Comparison of ENCODE assay signal across 28 cellular contexts in genomic region chr9:21564186-21564585, GRCh38.
"Had no signal": no experiment of that assay in that cellular context is flagged by ENCODE, and none has a peak within 500 bp of the region (broad histone marks: within the 10 kb centered on the region; RNA-seq: fewer than 3 reads in every experiment).

No MANE protein-coding gene starts in this region.

- H3K36me3 Mint-ChIP-seq: activated naive CD8-positive, alpha-beta T cell treated with anti-CD3 and anti-CD28 coated beads for 36 hours; memory B cell; stimulated activated effector memory CD8-positive, alpha-beta T cell treated with anti-CD3 and anti-CD28 coated beads, Interleukin-12 subunit alpha, Interleukin-12 subunit beta, amount 100 ng/mL, for 72 hours had no signal

- H3K4me3 Mint-ChIP-seq: activated B cell treated with CpG ODN at 0.5 μM for 24 hours; activated CD4-positive, alpha-beta T cell treated with anti-CD3 and anti-CD28 coated beads for 36 hours; activated naive CD8-positive, alpha-beta T cell treated with anti-CD3 and anti-CD28 coated beads for 36 hours; activated T-cell treated with anti-CD3 and anti-CD28 coated beads, Interleukin-2, amount 50 U/mL, for 4 hours; endodermal cell; memory B cell; nephron; stimulated activated effector memory CD8-positive, alpha-beta T cell treated with anti-CD3 and anti-CD28 coated beads, Interleukin-12 subunit alpha, Interleukin-12 subunit beta, amount 100 ng/mL, for 72 hours; stimulated activated naive CD8-positive, alpha-beta T cell treated with anti-CD3 and anti-CD28 coated beads, Interleukin-15, amount 100 ng/mL, for 72 hours; T-helper 17 cell had no signal

- H3K4me1 Mint-ChIP-seq: memory B cell had no signal

- H3K36me3 ChIP-seq: breast epithelium, gastroesophageal sphincter, heart left ventricle, neutrophil, right lobe of liver, suprapubic skin, tibial nerve had no signal

- ATAC-seq: activated CD4-positive, alpha-beta T cell treated with anti-CD3 and anti-CD28 coated beads for 36 hours; activated T-cell treated with anti-CD3 and anti-CD28 coated beads, Interleukin-2, amount 50 U/mL, for 4 hours; gastroesophageal sphincter; heart left ventricle; left cardiac atrium; right lobe of liver; stimulated activated effector memory CD8-positive, alpha-beta T cell treated with anti-CD3 and anti-CD28 coated beads, Interleukin-12 subunit alpha, Interleukin-12 subunit beta, amount 100 ng/mL, for 72 hours; stimulated activated naive CD8-positive, alpha-beta T cell treated with anti-CD3 and anti-CD28 coated beads, Interleukin-15, amount 100 ng/mL, for 72 hours; T-helper 17 cell had no signal

- H3K27me3 Mint-ChIP-seq: stimulated activated naive CD8-positive, alpha-beta T cell treated with anti-CD3 and anti-CD28 coated beads, Interleukin-15, amount 100 ng/mL, for 72 hours had no signal

- DNase-seq: activated B cell treated with CpG ODN at 0.5 μM for 24 hours; activated CD4-positive, alpha-beta T cell treated with anti-CD3 and anti-CD28 coated beads for 36 hours; activated CD4-positive, alpha-beta T cell treated with anti-CD3 and anti-CD28 coated beads, Interleukin-2, amount 50 U/mL, for 4 hours; activated CD8-positive, alpha-beta memory T cell treated with anti-CD3 and anti-CD28 coated beads for 24 hours; activated CD8-positive, alpha-beta memory T cell treated with anti-CD3 and anti-CD28 coated beads, Interleukin-2, amount 50 U/mL, for 4 hours; activated naive CD4-positive, alpha-beta T cell; activated naive CD8-positive, alpha-beta T cell treated with anti-CD3 and anti-CD28 coated beads for 36 hours; activated T-cell treated with anti-CD3 and anti-CD28 coated beads, Interleukin-2, amount 50 U/mL, for 4 hours; amniotic stem cell; endodermal cell; heart left ventricle; left cardiac atrium; right lobe of liver; stimulated activated CD4-positive, alpha-beta T cell treated with anti-CD3 and anti-CD28 coated beads, Interleukin-2, amount 100 ng/mL, for 24 hours; stimulated activated naive CD8-positive, alpha-beta T cell treated with anti-CD3 and anti-CD28 coated beads, Interleukin-15, amount 100 ng/mL, for 72 hours; T-helper 17 cell had no signal

- H3K9me3 Mint-ChIP-seq: activated B cell treated with CpG ODN at 0.5 μM for 24 hours; activated naive CD8-positive, alpha-beta T cell treated with anti-CD3 and anti-CD28 coated beads for 36 hours; activated T-cell treated with anti-CD3 and anti-CD28 coated beads, Interleukin-2, amount 50 U/mL, for 4 hours; activated T-helper 2 cell treated with anti-CD3 and anti-CD28 coated beads, Interferon-gamma antibody, Interleukin-2, Interleukin-4, amounts not matched to agents 10 μg/mL and 5 μg/mL and 100 μg/mL, durations not matched to agents 14 hours and 24 hours and 36 hours; endodermal cell; memory B cell; nephron; stimulated activated effector memory CD8-positive, alpha-beta T cell treated with anti-CD3 and anti-CD28 coated beads, Interleukin-12 subunit alpha, Interleukin-12 subunit beta, amount 100 ng/mL, for 72 hours; stimulated activated naive CD8-positive, alpha-beta T cell treated with anti-CD3 and anti-CD28 coated beads, Interleukin-15, amount 100 ng/mL, for 72 hours had no signal

- H3K79me2 ChIP-seq: parathyroid adenoma had no signal

- H3K4me1 ChIP-seq: parathyroid adenoma had no signal

- H3K4me3 ChIP-seq: breast epithelium, coronary artery, gastroesophageal sphincter, heart left ventricle, right lobe of liver, skin epidermis, suprapubic skin, tibial nerve had no signal

- H2AFZ ChIP-seq: parathyroid adenoma had no signal

- H3K27ac Mint-ChIP-seq: activated B cell treated with CpG ODN at 0.5 μM for 24 hours; activated CD4-positive, alpha-beta T cell treated with anti-CD3 and anti-CD28 coated beads for 36 hours; activated naive CD8-positive, alpha-beta T cell treated with anti-CD3 and anti-CD28 coated beads for 36 hours; activated T-helper 2 cell treated with anti-CD3 and anti-CD28 coated beads, Interferon-gamma antibody, Interleukin-2, Interleukin-4, amounts not matched to agents 10 μg/mL and 5 μg/mL and 100 μg/mL, durations not matched to agents 14 hours and 24 hours and 36 hours; endodermal cell; memory B cell; nephron; stimulated activated effector memory CD8-positive, alpha-beta T cell treated with anti-CD3 and anti-CD28 coated beads, Interleukin-12 subunit alpha, Interleukin-12 subunit beta, amount 100 ng/mL, for 72 hours; stimulated activated naive CD8-positive, alpha-beta T cell treated with anti-CD3 and anti-CD28 coated beads, Interleukin-15, amount 100 ng/mL, for 72 hours; T-helper 17 cell had no signal

- H3K27ac ChIP-seq: breast epithelium, coronary artery, gastroesophageal sphincter, heart left ventricle, neutrophil, parathyroid adenoma, right lobe of liver, suprapubic skin, tibial nerve had no signal

- H3K9me3 ChIP-seq: breast epithelium, gastroesophageal sphincter, heart left ventricle, neutrophil, right lobe of liver, suprapubic skin, tibial nerve had no signal
